Comparison of ENCODE assay signal across 12 cellular contexts in genomic region chr1:179090923-179091322, GRCh38. TPM values are rescaled to one million over a fixed set of nuclear protein-coding genes. Genes with fewer than 3 reads are reported as not detected.
DNase-seq lines count a peak whose midpoint lies in the region; ATAC-seq, FAIRE-seq and TF ChIP-seq lines count a peak whose summit lies in the region.
"Had no signal": no experiment of that assay in that cellular context is flagged by ENCODE, and none has a peak within 500 bp of the region (broad histone marks: within the 10 kb centered on the region; RNA-seq: fewer than 3 reads in every experiment).

No MANE protein-coding gene starts in this region.

- no peaks in the 10 kb centered on the region for H3K9me3 Mint-ChIP-seq in CD4-positive, alpha-beta T cell
- H3K9me3 Mint-ChIP-seq: T-cell had no signal

- no peak overlapping the region for H3K27ac ChIP-seq in CD4-positive, alpha-beta T cell (ENCODE audit: low read depth, low read length)
- peak overlapping the region; percentile 50; the same call in 1 of the 2 replicates for H3K27ac ChIP-seq in IMR-90 (ENCODE audit: insufficient read depth, low read length)
- no peak overlapping the region for H3K27ac ChIP-seq in H1 (ENCODE audit: low read depth, low read length)
- peak overlapping the region; percentile 81 to 83 (median 82) for H3K27ac ChIP-seq in gastrocnemius medialis
- no peak overlapping the region for H3K27ac ChIP-seq in neuronal stem cell (replicated peaks; ENCODE audit: low read length)

- no peaks in the 10 kb centered on the region for H3K4me1 Mint-ChIP-seq in CD4-positive, alpha-beta T cell (ENCODE audit: low read depth)

- H3K36me3 ChIP-seq in IMR-90 (ENCODE audit: control insufficient read depth, insufficient read depth, low read length) (peaks cover 44% of the 10 kb centered on the region), H1 (ENCODE audit: control insufficient read depth in 2 of 4, insufficient read depth in 4 of 4, low read length in 3 of 4) (peaks cover 9 to 36% (median 27%) of the 10 kb centered on the region in 4 experiments), gastrocnemius medialis (peaks cover 0 to 54% of the 10 kb centered on the region in 2 donors), neuronal stem cell (replicated peaks in 1 of 2; ENCODE audit: control insufficient read depth in 2 of 2, insufficient read depth in 2 of 2, low read length in 2 of 2) (peaks cover 29 to 83% of the 10 kb centered on the region in 2 donors), BE2C (peaks cover 56% of the 10 kb centered on the region)

- no peak for TF ChIP-seq CTCF in CD4-positive, alpha-beta T cell (IDR thresholded peaks at IDR 0.05)
- no peak for TF ChIP-seq CTCF in IMR-90 (conservative IDR thresholded peaks at IDR 0.05; ENCODE audit: low read depth, low read length)
- no peak for TF ChIP-seq CTCF in H1 (IDR thresholded peaks at IDR 0.05; ENCODE audit: control extremely low read depth in 1 of 3, insufficient read depth in 1 of 3, low read depth in 1 of 3, low read length in 3 of 3)
- TF ChIP-seq CTCF in gastrocnemius medialis (IDR thresholded peaks at IDR 0.05 in 4 of 5, conservative IDR thresholded peaks at IDR 0.05 in 1 of 5): no peak
- no peak for TF ChIP-seq CTCF in BE2C (IDR thresholded peaks at IDR 0.05; ENCODE audit: low read depth, low read length)

- H3K18ac ChIP-seq in IMR-90 (ENCODE audit: low read depth, low read length) (no peak overlapping the region; the same call in 1 of the 2 replicates), H1 (ENCODE audit: extremely low read depth, low read length) (no peak overlapping the region), neuronal stem cell (ENCODE audit: low read length) (no peak overlapping the region)

- H3K9ac ChIP-seq in IMR-90 (ENCODE audit: low read depth, low read length) (no peak overlapping the region), H1 (replicated peaks in 1 of 4; ENCODE audit: extremely low read depth in 1 of 4, low read depth in 3 of 4, low read length in 3 of 4) (no peak overlapping the region), neuronal stem cell (ENCODE audit: low read depth, low read length, poor library complexity) (no peak overlapping the region)

- H3K14ac ChIP-seq in IMR-90 (replicated peaks; ENCODE audit: low read depth, low read length) (peak overlapping the region; percentile 36; the same call in 1 of the 2 replicates), H1 (ENCODE audit: insufficient read length) (no peak overlapping the region), neuronal stem cell (ENCODE audit: low read length) (no peak overlapping the region)

- dilution Hi-C loops in IMR-90 (cut with HindIII; ENCODE audit: low sequenced_read_pairs, unreplicated experiment): no loop called here

- TF ChIP-seq POLR2A in IMR-90 (IDR thresholded peaks at IDR 0.05; ENCODE audit: low read depth, low read length): no peak
- TF ChIP-seq POLR2A in H1 (IDR thresholded peaks at IDR 0.05; ENCODE audit: control extremely low read depth in 1 of 2, low read depth in 2 of 2, low read length in 2 of 2): no peak
- no peak for TF ChIP-seq POLR2A in gastrocnemius medialis (IDR thresholded peaks at IDR 0.05)

- no TSS peak for BruUV-seq in IMR-90 (replicated peaks; lab: Mats Ljungman, UMichigan)

- 100% methylated on average over 1 of the region's 4 CpGs; no CpG with 5 or more reads in 1 of the 2 experiments for WGBS in IMR-90 (ENCODE audit: extremely low coverage in 2 of 2, insufficient read length in 1 of 2), 2 experiments
- WGBS in H1 (ENCODE audit: extremely low coverage in 1 of 2, insufficient coverage in 1 of 2, insufficient read length in 1 of 2, insufficient replicate concordance in 2 of 2, low coverage in 1 of 2, low lambda C conversion rate in 2 of 2, missing lambda C conversion rate in 1 of 2), 2 experiments: 87% methylated on average over 4 of the region's 4 CpGs; no CpG with 5 or more reads in 1 of the 2 experiments
- no CpG with 5 or more reads among the region's 4 CpGs for WGBS in neuronal stem cell (ENCODE audit: extremely low coverage in 2 of 2, insufficient read length in 2 of 2, insufficient replicate concordance in 1 of 2), 2 donors

- no peak overlapping the region; the same call in 1 of the 2 replicates for H2AK5ac ChIP-seq in IMR-90 (ENCODE audit: low read depth, low read length)
- no peak overlapping the region for H2AK5ac ChIP-seq in H1 (ENCODE audit: low read depth, low read length)
- no peak overlapping the region for H2AK5ac ChIP-seq in neuronal stem cell (ENCODE audit: low read depth, low read length)

- peak overlapping the region; percentile 4 for H4K91ac ChIP-seq in IMR-90 (ENCODE audit: insufficient read depth, low read depth, low read length)
- no peak overlapping the region for H4K91ac ChIP-seq in H1 (replicated peaks; ENCODE audit: insufficient read length, low read length)
- no peak overlapping the region for H4K91ac ChIP-seq in neuronal stem cell (ENCODE audit: low read depth, low read length, poor library complexity)

- POLR2A ChIA-PET in CD4-positive, alpha-beta T cell (lab: Charles Lee): interaction anchor here (1.3 kb wide), 1 partner anchor 8 kb away, joined by 3 read pairs; no protein-coding TSS in a partner anchor
- POLR2A ChIA-PET in IMR-90 (lab: Charles Lee; ENCODE audit: unreplicated experiment): no interaction called here
- POLR2A ChIA-PET in H1 (lab: Charles Lee; ENCODE audit: partially characterized antibody): interaction anchor here (1.4 to 2.2 kb wide), 2 partner anchors 9 to 10 kb away, joined by 4 to 6 read pairs; partner anchors contain the start of gene TOR3A

- 0 out of 2 replicates have a peak overlapping the region, but pooled peaks have one; percentile 52 for H3K23ac ChIP-seq in IMR-90 (ENCODE audit: low read depth, low read length)
- H3K23ac ChIP-seq in H1 (ENCODE audit: insufficient read length): no peak overlapping the region
- H3K23ac ChIP-seq in neuronal stem cell (ENCODE audit: low read depth, low read length, poor library complexity): no peak overlapping the region

- no peak for TF ChIP-seq RAD21 in IMR-90 (IDR thresholded peaks at IDR 0.05; ENCODE audit: low read length)
- TF ChIP-seq RAD21 in H1 (IDR thresholded peaks at IDR 0.05 in 1 of 2, conservative IDR thresholded peaks at IDR 0.05 in 1 of 2; ENCODE audit: low read depth in 2 of 2, low read length in 2 of 2): no peak

- TF ChIP-seq EP300 in H1 (IDR thresholded peaks at IDR 0.05; ENCODE audit: borderline replicate concordance in 1 of 2, low read depth in 2 of 2, low read length in 2 of 2): no peak

- peak overlapping the region; percentile 34; the same call in 1 of the 3 replicates for H2BK15ac ChIP-seq in IMR-90 (ENCODE audit: low read depth, low read length)
- no peak overlapping the region for H2BK15ac ChIP-seq in H1 (ENCODE audit: low read length)
- H2BK15ac ChIP-seq in neuronal stem cell (ENCODE audit: low read length): no peak overlapping the region

- H3K36me3 Mint-ChIP-seq in CD4-positive, alpha-beta T cell (ENCODE audit: low read depth): peaks cover 69% of the 10 kb centered on the region

- CTCF ChIA-PET in CD4-positive, alpha-beta T cell (lab: Charles Lee): no interaction called here
- CTCF ChIA-PET in IMR-90 (lab: Yijun Ruan, JAX): interaction anchor here (1.2 kb wide), 1 partner anchor 29 kb away, joined by 3 read pairs; no protein-coding TSS in a partner anchor
- CTCF ChIA-PET in H1 (lab: Charles Lee; ENCODE audit: partially characterized antibody): interaction anchor here (0.9 to 5.7 kb wide), 7 partner anchors 9 to 280 kb away, joined by 3 to 41 read pairs (median 4); no protein-coding TSS in a partner anchor

- peaks cover 3% of the 10 kb centered on the region; the same call in 1 of the 2 replicates for H4K20me1 ChIP-seq in IMR-90 (ENCODE audit: insufficient read depth, low read length)
- H4K20me1 ChIP-seq in H1 (replicated peaks in 1 of 2; ENCODE audit: control insufficient read depth in 1 of 2, insufficient read depth in 2 of 2, low read length in 2 of 2): peaks cover 5 to 7% of the 10 kb centered on the region in 2 experiments

- no peak overlapping the region for H2BK5ac ChIP-seq in IMR-90 (ENCODE audit: low read depth, low read length, poor library complexity, severe bottlenecking)
- H2BK5ac ChIP-seq in H1 (ENCODE audit: low read depth, low read length): no peak overlapping the region; the same call in 1 of the 2 replicates
- H2BK5ac ChIP-seq in neuronal stem cell (ENCODE audit: low read length): no peak overlapping the region

- no peak overlapping the region for H3K56ac ChIP-seq in IMR-90 (ENCODE audit: extremely low read depth, insufficient read depth, low read length)
- no peak overlapping the region for H3K56ac ChIP-seq in H1 (replicated peaks; ENCODE audit: insufficient read length, low read depth, low read length)

- peaks cover 0 to 17% of the 10 kb centered on the region in 2 experiments; a peak in 1 of 4 replicates for H3K79me2 ChIP-seq in H1 (ENCODE audit: control insufficient read depth in 1 of 2, insufficient read depth in 2 of 2, low read length in 2 of 2)
- H3K79me2 ChIP-seq: hepatocyte had no signal

- no peak overlapping the region for H3K4me3 Mint-ChIP-seq in CD4-positive, alpha-beta T cell
- H3K4me3 Mint-ChIP-seq: T-cell had no signal

- peaks cover 10% of the 10 kb centered on the region for H3K4me1 ChIP-seq in IMR-90 (ENCODE audit: control insufficient read depth, insufficient read depth, low read length)
- H3K4me1 ChIP-seq in H1 (replicated peaks in 1 of 4; ENCODE audit: control insufficient read depth in 3 of 4, insufficient read depth in 4 of 4, low read length in 3 of 4): peaks cover 0 to 19% (median 12%) of the 10 kb centered on the region in 4 experiments; a peak in 6 of 7 replicates
- peaks cover 25 to 32% of the 10 kb centered on the region in 2 donors for H3K4me1 ChIP-seq in gastrocnemius medialis
- peaks cover 0 to 3% of the 10 kb centered on the region in 2 donors for H3K4me1 ChIP-seq in neuronal stem cell (ENCODE audit: control insufficient read depth in 2 of 2, insufficient read depth in 1 of 2, low read depth in 1 of 2, low read length in 2 of 2)
- no peaks in the 10 kb centered on the region for H3K4me1 ChIP-seq in BE2C

- no peaks in the 10 kb centered on the region for H3K27me3 Mint-ChIP-seq in CD4-positive, alpha-beta T cell
- H3K27me3 Mint-ChIP-seq: T-cell had no signal

- peak overlapping the region; percentile 37 for H3K27ac Mint-ChIP-seq in CD4-positive, alpha-beta T cell

- no peak for FAIRE-seq in H1 (lab: Jason Lieb, UNC)

- H4K8ac ChIP-seq in IMR-90 (ENCODE audit: low read depth in 2 of 2, low read length in 2 of 2) (peak overlapping the region in 1 of 2 experiments; percentile 20; a peak in 1 of 4 replicates), H1 (ENCODE audit: extremely low read depth, insufficient read depth, low read length) (peak overlapping the region; percentile 9; the same call in 1 of the 2 replicates), neuronal stem cell (ENCODE audit: low read depth, low read length) (no peak overlapping the region)

- H3K79me1 ChIP-seq in IMR-90 (ENCODE audit: low read depth in 1 of 2, low read length in 2 of 2): peaks cover 0 to 70% of the 10 kb centered on the region in 2 experiments; a peak in 2 of 4 replicates
- H3K79me1 ChIP-seq in H1 (ENCODE audit: low read depth, low read length): peaks cover 8% of the 10 kb centered on the region; the same call in 1 of the 2 replicates
- no peaks in the 10 kb centered on the region for H3K79me1 ChIP-seq in neuronal stem cell (ENCODE audit: low read depth, low read length)

- no peak overlapping the region for H4K5ac ChIP-seq in IMR-90 (ENCODE audit: low read depth, low read length)
- no peak overlapping the region for H4K5ac ChIP-seq in H1 (ENCODE audit: insufficient read length, low read depth, low read length)

- H2AFZ ChIP-seq in IMR-90 (replicated peaks; ENCODE audit: low read length, poor library complexity): no peak overlapping the region
- no peak overlapping the region for H2AFZ ChIP-seq in H1 (ENCODE audit: low read length)
- H2AFZ ChIP-seq in neuronal stem cell (ENCODE audit: low read length): no peak overlapping the region
- H2AFZ ChIP-seq: hepatocyte had no signal

- intact Hi-C loops in CD4-positive, alpha-beta T cell (cut with DNase I, micrococcal nuclease): no loop called here
- intact Hi-C loops in IMR-90 (cut with micrococcal nuclease) (no loop called here), gastrocnemius medialis (cut with DNase I; ENCODE audit: low total_unique reads) (loop anchor here (1.0 kb wide), 1 partner anchor 10 kb away; no protein-coding TSS in a partner anchor)

- no peak overlapping the region for H3K4me3 ChIP-seq in IMR-90 (ENCODE audit: insufficient read depth, low read depth, low read length)
- no peak overlapping the region for H3K4me3 ChIP-seq in H1 (ENCODE audit: extremely low read depth in 1 of 4, insufficient read depth in 2 of 4, low read depth in 3 of 4, low read length in 4 of 4)
- no peak overlapping the region for H3K4me3 ChIP-seq in gastrocnemius medialis
- H3K4me3 ChIP-seq in neuronal stem cell (ENCODE audit: low read length in 2 of 2): no peak overlapping the region
- no peak overlapping the region for H3K4me3 ChIP-seq in BE2C (ENCODE audit: low read depth, low read length)
- H3K4me3 ChIP-seq: hepatocyte had no signal

- no peak for DNase-seq in CD4-positive, alpha-beta T cell
- DNase-seq in IMR-90 (no peak), H1 (ENCODE audit: low read depth in 1 of 2, low spot score in 2 of 2) (no peak), gastrocnemius medialis (no peak), neuronal stem cell (ENCODE audit: low spot score) (no peak), BE2C (no peak)
- DNase-seq: activated CD4-positive, alpha-beta T cell treated with anti-CD3 and anti-CD28 coated beads, Interleukin-2, amount 50 U/mL, for 1 hour; effector memory CD4-positive, alpha-beta T cell; stimulated activated CD4-positive, alpha-beta T cell treated with anti-CD3 and anti-CD28 coated beads, Interleukin-4, amount 100 ng/mL, for 24 hours; T-cell had no signal

- in situ Hi-C loops in IMR-90 (cut with MboI; ENCODE audit: low sequenced_read_pairs): no loop called here
- in situ Hi-C loops in gastrocnemius medialis (cut with MboI; ENCODE audit: low sequenced_read_pairs in 4 of 4): loop anchor here in 1 of 4 donors (25.0 kb wide), 1 partner anchor 721 kb away; no protein-coding TSS in a partner anchor

- no peaks in the 10 kb centered on the region for H3K9me3 ChIP-seq in CD4-positive, alpha-beta T cell (ENCODE audit: control insufficient read depth, low read length)
- H3K9me3 ChIP-seq in IMR-90 (ENCODE audit: control insufficient read depth, insufficient read depth, low read length) (no peaks in the 10 kb centered on the region), H1 (ENCODE audit: insufficient read depth in 2 of 2, low read depth in 1 of 2, low read length in 1 of 2) (no peaks in the 10 kb centered on the region), gastrocnemius medialis (no peaks in the 10 kb centered on the region), neuronal stem cell (replicated peaks in 1 of 2; ENCODE audit: control insufficient read depth in 2 of 2, insufficient read depth in 1 of 2, low read depth in 1 of 2, low read length in 2 of 2) (no peaks in the 10 kb centered on the region), BE2C (no peaks in the 10 kb centered on the region)

- H3K4me2 ChIP-seq in IMR-90 (ENCODE audit: low read depth, low read length): no peak overlapping the region
- no peak overlapping the region for H3K4me2 ChIP-seq in H1 (ENCODE audit: insufficient read depth in 1 of 2, low read depth in 2 of 2, low read length in 2 of 2)
- H3K4me2 ChIP-seq in neuronal stem cell (ENCODE audit: insufficient read depth, low read length, poor library complexity, severe bottlenecking): no peak overlapping the region
- H3K4me2 ChIP-seq: hepatocyte had no signal

- no peak for ATAC-seq in CD4-positive, alpha-beta T cell (ENCODE audit: poor library complexity)
- no peak for ATAC-seq in IMR-90 (ENCODE audit: low read depth)
- no peak for ATAC-seq in gastrocnemius medialis
- ATAC-seq in HG03457 (IDR thresholded peaks at IDR 0.05; ENCODE audit: unreplicated experiment): no peak
- ATAC-seq: T-cell had no signal

- H2BK20ac ChIP-seq in IMR-90 (ENCODE audit: low read depth, low read length): no peak overlapping the region
- H2BK20ac ChIP-seq in H1 (ENCODE audit: low read length): no peak overlapping the region

- H2AK9ac ChIP-seq in IMR-90 (replicated peaks; ENCODE audit: low read depth, low read length, poor library complexity): no peak overlapping the region

- peak overlapping the region; percentile 9; the same call in 1 of the 2 replicates for H2BK120ac ChIP-seq in IMR-90 (ENCODE audit: low read depth, low read length)
- H2BK120ac ChIP-seq in H1 (replicated peaks; ENCODE audit: low read depth, low read length): no peak overlapping the region
- H2BK120ac ChIP-seq in neuronal stem cell (ENCODE audit: low read depth, low read length): no peak overlapping the region

- H3K23me2 ChIP-seq in H1 (ENCODE audit: low read depth, low read length): no peaks in the 10 kb centered on the region; the same call in 1 of the 2 replicates

- H2BK12ac ChIP-seq in H1 (ENCODE audit: low read depth, low read length): no peak overlapping the region
- H2BK12ac ChIP-seq in neuronal stem cell (ENCODE audit: low read length): no peak overlapping the region

- H3K4ac ChIP-seq in IMR-90 (ENCODE audit: low read depth, low read length) (peak overlapping the region; percentile 28; the same call in 1 of the 2 replicates), H1 (replicated peaks; ENCODE audit: insufficient read length, low read depth, low read length) (no peak overlapping the region), neuronal stem cell (ENCODE audit: low read length) (no peak overlapping the region)

- H3K9me1 ChIP-seq in IMR-90 (ENCODE audit: insufficient read depth, low read length): peaks cover 23% of the 10 kb centered on the region

- H3K27me3 ChIP-seq in CD4-positive, alpha-beta T cell (ENCODE audit: control insufficient read depth, insufficient read depth, low read length): no peaks in the 10 kb centered on the region
- no peaks in the 10 kb centered on the region for H3K27me3 ChIP-seq in IMR-90 (ENCODE audit: control insufficient read depth, insufficient read depth, low read length)
- no peaks in the 10 kb centered on the region for H3K27me3 ChIP-seq in H1 (replicated peaks in 1 of 4; ENCODE audit: control insufficient read depth in 3 of 4, extremely low read depth in 1 of 4, insufficient read depth in 3 of 4, low read length in 3 of 4)
- no peaks in the 10 kb centered on the region for H3K27me3 ChIP-seq in gastrocnemius medialis
- no peaks in the 10 kb centered on the region for H3K27me3 ChIP-seq in neuronal stem cell (ENCODE audit: control insufficient read depth in 3 of 3, insufficient read depth in 3 of 3, low read depth in 1 of 3, low read length in 3 of 3)
- no peaks in the 10 kb centered on the region for H3K27me3 ChIP-seq in BE2C
- H3K27me3 ChIP-seq: hepatocyte had no signal

RNA-seq across cellular contexts. Expression of gene TOR3A, which starts 9.1 kb away (rescaled TPM):
- 10 to 100 TPM; 17.2 TPM for total RNA-seq in CD4-positive, alpha-beta T cell
- total RNA-seq in IMR-90 (2012; rRNA removed) (11.9 and 16.8 TPM in 2 replicates), gastrocnemius medialis (10 to 100 TPM; 19.2 to 78.6 (median 29.0) TPM)
- polyA plus RNA-seq in IMR-90 (2012; rRNA removed) (22.2 and 22.7 TPM in 2 replicates), H1 (2011; rRNA removed) (15.3 and 26.9 TPM in 2 replicates)
- polyA plus RNA-seq in IMR-90 (2012; cell fraction: cytosol; rRNA removed): 23.9 and 24.0 TPM in 2 replicates
- polyA plus RNA-seq in IMR-90 (2012; cell fraction: nucleus; rRNA removed; ENCODE audit: low replicate concordance): 17.2 and 26.3 TPM in 2 replicates
- 19.9 and 21.4 TPM in 2 replicates for total RNA-seq in H1 (2021; fragmentation: NEBNext Ultra II Directional; extraction: Animal tissue kit (Norgen Biotek cat#: 25700))
- polyA plus RNA-seq in H1 (2011; cell fraction: cytosol; rRNA removed): 20.4 TPM
- polyA plus RNA-seq in H1 (2011; cell fraction: nucleus; rRNA removed): 32.6 TPM
- polyA plus RNA-seq in H1 (2012, experiment 1 of 2): 18.0 to 24.6 TPM (median 21.5 TPM) in 4 replicates
- polyA plus RNA-seq in H1 (2012, experiment 2 of 2): 14.7 TPM
- 15.3 TPM for polyA plus RNA-seq in H1 (2013, experiment 1 of 2)
- polyA plus RNA-seq in H1 (2013, experiment 2 of 2): 16.1 TPM
- polyA minus RNA-seq in H1 (2011; rRNA and poly(A)+ RNA removed): 29.6 and 40.8 TPM in 2 replicates
- 16.9 TPM for polyA minus RNA-seq in H1 (2011; cell fraction: cytosol; rRNA and poly(A)+ RNA removed)
- polyA minus RNA-seq in H1 (2011; cell fraction: nucleus; rRNA and poly(A)+ RNA removed): 14.4 TPM
- 12.6 TPM for polyA plus RNA-seq in neuronal stem cell (2013, experiment 1 of 2)
- 12.5 TPM for polyA plus RNA-seq in neuronal stem cell (2013, experiment 2 of 2)
- 41.9 TPM for polyA plus RNA-seq in BE2C (2012; ENCODE audit: insufficient read depth, insufficient read length, low read depth)

Comparison
In these comparisons a context has a peak if more than half of its experiments do, and no peak if none do; other contexts are left out.
1. H3K27ac ChIP-seq: peak in IMR-90 (single experiment) and gastrocnemius medialis (4 of 4); none in CD4-positive, alpha-beta T cell (single experiment), H1 (single experiment) and neuronal stem cell (single experiment).